25 cellular contexts compared by ENCODE assay signal in the genomic region with DNA sequence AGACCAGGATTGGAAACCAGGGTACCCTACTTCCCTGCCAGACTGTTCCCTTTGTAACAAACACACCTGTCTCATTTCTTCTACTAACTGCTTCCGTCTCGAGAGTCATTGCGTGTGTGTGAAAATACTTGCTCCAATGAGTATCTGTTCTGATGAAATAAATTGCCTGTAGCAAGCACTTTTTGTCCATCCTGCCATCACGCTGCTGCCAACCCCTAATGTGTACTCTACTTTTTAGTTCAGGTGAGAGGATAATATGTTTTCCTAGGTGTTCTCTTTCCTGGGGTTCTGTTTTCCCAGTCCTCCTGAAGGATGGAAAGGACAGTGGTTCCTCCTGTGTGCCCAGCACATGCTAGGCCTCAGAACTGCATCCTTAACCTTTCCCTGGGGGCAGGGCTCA. TPM values are rescaled to one million over a fixed set of nuclear protein-coding genes. Genes with fewer than 3 reads are reported as not detected.
DNase-seq lines count a peak whose midpoint lies in the region; ATAC-seq, FAIRE-seq and TF ChIP-seq lines count a peak whose summit lies in the region.
"Had no signal": no experiment of that assay in that cellular context is flagged by ENCODE, and none has a peak within 500 bp of the region (broad histone marks: within the 10 kb centered on the region; RNA-seq: fewer than 3 reads in every experiment).

No MANE protein-coding gene starts in this region.

- H4K20me1 ChIP-seq in astrocyte (ENCODE audit: insufficient read depth, low read length) = no peaks in the 10 kb centered on the region

- H3K36me3 ChIP-seq in HUES48 (ENCODE audit: control insufficient read depth, insufficient read depth, low read length) = peaks cover 22% of the 10 kb centered on the region
- H3K36me3 ChIP-seq in astrocyte (ENCODE audit: insufficient read depth, low read length) = no peaks in the 10 kb centered on the region
- H3K36me3 ChIP-seq in parathyroid adenoma (ENCODE audit: control insufficient read depth, insufficient read depth, low read length) = no peaks in the 10 kb centered on the region
- H3K36me3 ChIP-seq: gastrocnemius medialis, left ventricle myocardium inferior, prostate gland, stomach had no signal

- H3K9ac ChIP-seq in HUES48 (ENCODE audit: low read depth, low read length) (no peak overlapping the region), astrocyte (ENCODE audit: low read length) (no peak overlapping the region), parathyroid adenoma (no peak overlapping the region)

- no peak for ATAC-seq in GM18520 (IDR thresholded peaks at IDR 0.05; ENCODE audit: unreplicated experiment)
- ATAC-seq: activated CD8-positive, alpha-beta memory T cell treated with anti-CD3 and anti-CD28 coated beads, Interleukin-2, amount 10 ng/mL, durations not matched to agents 7 days and 5 days; esophagus mucosa; gastrocnemius medialis had no signal

- H3K27ac ChIP-seq in HUES48 (ENCODE audit: low read depth, low read length) = no peak overlapping the region
- H3K27ac ChIP-seq in astrocyte (ENCODE audit: low read depth, low read length) = no peak overlapping the region
- peak overlapping the region; percentile 29 for H3K27ac ChIP-seq in parathyroid adenoma
- H3K27ac ChIP-seq: gastrocnemius medialis, left ventricle myocardium inferior, prostate gland, RWPE1, stomach had no signal

- H3K36me3 Mint-ChIP-seq in astrocyte (ENCODE audit: low read depth, unreplicated experiment) = no peaks in the 10 kb centered on the region
- H3K36me3 Mint-ChIP-seq: activated CD8-positive, alpha-beta memory T cell treated with anti-CD3 and anti-CD28 coated beads, Interleukin-2, amount 10 ng/mL, durations not matched to agents 7 days and 5 days had no signal

- H3K4me1 ChIP-seq in HUES48 (ENCODE audit: control insufficient read depth, insufficient read depth, low read length) (peaks cover 40% of the 10 kb centered on the region), astrocyte (ENCODE audit: insufficient read depth, low read length) (peaks cover 3% of the 10 kb centered on the region), parathyroid adenoma (peaks cover 6% of the 10 kb centered on the region)
- H3K4me1 ChIP-seq: Caco-2, gastrocnemius medialis, prostate gland had no signal

- H2AFZ ChIP-seq in astrocyte (ENCODE audit: low read depth, low read length) = no peak overlapping the region
- peak overlapping the region; percentile 85 for H2AFZ ChIP-seq in parathyroid adenoma

- H3K79me2 ChIP-seq in astrocyte (ENCODE audit: insufficient read depth, low read length) (no peaks in the 10 kb centered on the region), parathyroid adenoma (peaks cover 9% of the 10 kb centered on the region)

- DNase-seq in astrocyte (ENCODE audit: low read depth) (no peak), NCI-H345 treated with DMSO at 0.1 percent for 48 hours (lab: John Stamatoyannopoulos, UW; ENCODE audit: unreplicated experiment) (no peak), DMS153 (lab: John Stamatoyannopoulos, UW) (no peak)
- DNase-seq: activated CD4-positive, alpha-beta T cell treated with anti-CD3 and anti-CD28 coated beads for 4 hours; activated CD8-positive, alpha-beta memory T cell treated with anti-CD3 and anti-CD28 coated beads, Interleukin-2, amount 10 ng/mL, durations not matched to agents 7 days and 5 days; AML-193; Caco-2; dermis blood vessel endothelial cell; gastrocnemius medialis; left ventricle myocardium inferior; NCI-H1048; NCI-H2081; stimulated activated CD4-positive, alpha-beta T cell treated with anti-CD3 and anti-CD28 coated beads, Interleukin-2, amount 100 ng/mL, for 24 hours; stomach; trophoblast cell had no signal

- H3K4me2 ChIP-seq in astrocyte (ENCODE audit: low read length) (peak overlapping the region; percentile 84), parathyroid adenoma (ENCODE audit: low read length) (no peak overlapping the region)

- peak overlapping the region; percentile 85 for H3K4me3 Mint-ChIP-seq in astrocyte (ENCODE audit: unreplicated experiment)
- H3K4me3 Mint-ChIP-seq: activated CD8-positive, alpha-beta memory T cell treated with anti-CD3 and anti-CD28 coated beads, Interleukin-2, amount 10 ng/mL, durations not matched to agents 7 days and 5 days had no signal

- TF ChIP-seq CTCF in astrocyte (IDR thresholded peaks at IDR 0.05; ENCODE audit: insufficient read depth, low read depth, low read length) (no peak), parathyroid adenoma (IDR thresholded peaks at IDR 0.05) (no peak)

- no peak for FAIRE-seq in astrocyte (lab: Jason Lieb, UNC)

- no peak overlapping the region for H3K27ac Mint-ChIP-seq in astrocyte (ENCODE audit: unreplicated experiment)
- H3K27ac Mint-ChIP-seq: activated CD8-positive, alpha-beta memory T cell treated with anti-CD3 and anti-CD28 coated beads, Interleukin-2, amount 10 ng/mL, durations not matched to agents 7 days and 5 days had no signal

- H3K9me3 ChIP-seq in HUES48 (ENCODE audit: control insufficient read depth, insufficient read depth, low read length) = no peaks in the 10 kb centered on the region
- no peaks in the 10 kb centered on the region for H3K9me3 ChIP-seq in astrocyte (ENCODE audit: insufficient read depth, low read depth, low read length)
- H3K9me3 ChIP-seq in iPS-18c (ENCODE audit: control insufficient read depth, insufficient read depth, low read length) = no peaks in the 10 kb centered on the region
- H3K9me3 ChIP-seq in parathyroid adenoma (ENCODE audit: control insufficient read depth, low read length) = no peaks in the 10 kb centered on the region
- H3K9me3 ChIP-seq: Caco-2, gastrocnemius medialis, left ventricle myocardium inferior, prostate gland, stomach had no signal

- peak overlapping the region; percentile 73 for H3K4me3 ChIP-seq in HUES48 (ENCODE audit: low read depth, low read length)
- H3K4me3 ChIP-seq in astrocyte (ENCODE audit: insufficient read depth, low read depth, low read length) = no peak overlapping the region
- H3K4me3 ChIP-seq in iPS-18c (ENCODE audit: insufficient read depth, low read depth, low read length) = peak overlapping the region; percentile 80
- H3K4me3 ChIP-seq in parathyroid adenoma (ENCODE audit: low read depth, low read length) = no peak overlapping the region

- H3K4me1 Mint-ChIP-seq in astrocyte (ENCODE audit: low read depth, unreplicated experiment) = no peaks in the 10 kb centered on the region
- H3K4me1 Mint-ChIP-seq: activated CD8-positive, alpha-beta memory T cell treated with anti-CD3 and anti-CD28 coated beads, Interleukin-2, amount 10 ng/mL, durations not matched to agents 7 days and 5 days had no signal

- H3K9me3 Mint-ChIP-seq in astrocyte (ENCODE audit: unreplicated experiment) = no peaks in the 10 kb centered on the region

- peaks cover 30% of the 10 kb centered on the region for H3K27me3 ChIP-seq in HUES48 (ENCODE audit: control insufficient read depth, insufficient read depth, low read length)
- peaks cover 36% of the 10 kb centered on the region for H3K27me3 ChIP-seq in astrocyte (ENCODE audit: insufficient read depth, low read length)
- no peaks in the 10 kb centered on the region for H3K27me3 ChIP-seq in parathyroid adenoma (ENCODE audit: control insufficient read depth, insufficient read depth, low read length)

- peaks cover 63% of the 10 kb centered on the region for H3K27me3 Mint-ChIP-seq in astrocyte (ENCODE audit: low read depth, unreplicated experiment)

RNA-seq across cellular contexts. Expression of gene TUNAR, which starts 1.0 kb away (rescaled TPM):
- total RNA-seq in astrocyte = 0.50 and 1.0 TPM in 2 replicates
- total RNA-seq: activated CD8-positive, alpha-beta memory T cell treated with anti-CD3 and anti-CD28 coated beads, Interleukin-2, amount 10 ng/mL, durations not matched to agents 7 days and 5 days; Caco-2; dermis blood vessel endothelial cell; esophagus mucosa; G401; gastrocnemius medialis; left ventricle myocardium inferior; NCI-H460; skeletal muscle tissue had no signal

Comparison
In these comparisons a context has a peak if more than half of its experiments do, and no peak if none do; other contexts are left out.
1. H3K4me3 ChIP-seq: peak in HUES48 (single experiment) and iPS-18c (single experiment); none in astrocyte (single experiment) and parathyroid adenoma (single experiment).